Comparison of ENCODE assay signal across 8 cellular contexts in genomic region chr5:173887610-173888472, GRCh38.
DNase-seq lines count a peak whose midpoint lies in the region; ATAC-seq and TF ChIP-seq lines count a peak whose summit lies in the region.

CPEB4 (plus strand) TSS chr5:173888349; CDS start chr5:173889734, 1,385 bp downstream.

- no peaks in the 10 kb centered on the region for H4K20me1 ChIP-seq in MM.1S (ENCODE audit: insufficient read depth, low read length)

- H3K9me3 ChIP-seq in ES-I3 (ENCODE audit: control insufficient read depth, insufficient read depth, low read length) (no peaks in the 10 kb centered on the region), HAP-1 (no peaks in the 10 kb centered on the region), MM.1S (replicated peaks; ENCODE audit: insufficient read depth, low read length) (no peaks in the 10 kb centered on the region)

- H3K9me3 Mint-ChIP-seq in nephron progenitor cell, result no peaks in the 10 kb centered on the region
- peaks cover 7 to 30% of the 10 kb centered on the region in 2 donors for H3K9me3 Mint-ChIP-seq in stimulated activated naive CD8-positive, alpha-beta T cell treated with anti-CD3 and anti-CD28 coated beads, Interleukin-15, amount 100 ng/mL, for 72 hours

- H2AFZ ChIP-seq in MM.1S (ENCODE audit: low read length), result peak within 1 kb of the TSS; percentile 77

- H3K4me3 ChIP-seq in HAP-1 (peak within 1 kb of the TSS; percentile 56), MM.1S (ENCODE audit: low read length) (peak within 1 kb of the TSS; percentile 92)

- in situ Hi-C loops in HAP-1 (cut with MboI; ENCODE audit: low sequenced_read_pairs), result no loop called here

- H3K27ac Mint-ChIP-seq in nephron progenitor cell, result peak within 1 kb of the TSS; percentile 100
- H3K27ac Mint-ChIP-seq in stimulated activated naive CD8-positive, alpha-beta T cell treated with anti-CD3 and anti-CD28 coated beads, Interleukin-15, amount 100 ng/mL, for 72 hours, result peak within 1 kb of the TSS; percentile 100

- peaks cover 30% of the 10 kb centered on the region for H3K27me3 Mint-ChIP-seq in nephron progenitor cell (ENCODE audit: low read depth, poor library complexity)
- H3K27me3 Mint-ChIP-seq in stimulated activated naive CD8-positive, alpha-beta T cell treated with anti-CD3 and anti-CD28 coated beads, Interleukin-15, amount 100 ng/mL, for 72 hours, result no peaks in the 10 kb centered on the region

- peak within 1 kb of the TSS; percentile 91 for H3K4me3 Mint-ChIP-seq in nephron progenitor cell
- peak within 1 kb of the TSS; percentile 96 for H3K4me3 Mint-ChIP-seq in stimulated activated naive CD8-positive, alpha-beta T cell treated with anti-CD3 and anti-CD28 coated beads, Interleukin-15, amount 100 ng/mL, for 72 hours

- no peaks in the 10 kb centered on the region for H3K36me3 Mint-ChIP-seq in nephron progenitor cell (ENCODE audit: low read depth)

- H3K9ac ChIP-seq in ES-I3 (ENCODE audit: low read depth, low read length), result peak within 1 kb of the TSS; percentile 77
- H3K9ac ChIP-seq in MM.1S (ENCODE audit: low read length), result peak within 1 kb of the TSS; percentile 96

- H3K9me2 ChIP-seq in MM.1S (replicated peaks; ENCODE audit: insufficient read depth, low read length), result no peaks in the 10 kb centered on the region

- peak; percentile 97 to 98 for DNase-seq in HAP-1 (ENCODE audit: low spot score in 2 of 2)
- peak; percentile 99 for DNase-seq in MM.1S
- DNase-seq in SIG-M5 (lab: John Stamatoyannopoulos, UW), result peak; percentile 95
- peak; percentile 69 for DNase-seq in activated gamma-delta T cell (lab: John Stamatoyannopoulos, UW)
- peak; percentile 99 for DNase-seq in fibroblast of the conjunctiva (ENCODE audit: low read depth)
- DNase-seq in nephron progenitor cell, result peak; percentile 97
- DNase-seq in stimulated activated naive CD8-positive, alpha-beta T cell treated with anti-CD3 and anti-CD28 coated beads, Interleukin-15, amount 100 ng/mL, for 72 hours, result peak; percentile 95 to 98

- H3K36me3 ChIP-seq in ES-I3 (ENCODE audit: insufficient read depth, low read length) (no peaks in the 10 kb centered on the region; the same call in 1 of the 2 replicates), HAP-1 (replicated peaks) (no peaks in the 10 kb centered on the region), MM.1S (replicated peaks; ENCODE audit: insufficient read depth, low read length) (peaks cover 8% of the 10 kb centered on the region)

- H3K4me1 Mint-ChIP-seq in nephron progenitor cell, result peaks cover 70% of the 10 kb centered on the region
- peaks cover 77% of the 10 kb centered on the region for H3K4me1 Mint-ChIP-seq in stimulated activated naive CD8-positive, alpha-beta T cell treated with anti-CD3 and anti-CD28 coated beads, Interleukin-15, amount 100 ng/mL, for 72 hours

- peak; percentile 98 for ATAC-seq in stimulated activated naive CD8-positive, alpha-beta T cell treated with anti-CD3 and anti-CD28 coated beads, Interleukin-15, amount 100 ng/mL, for 72 hours

- peak within 1 kb of the TSS; percentile 85 for H3K27ac ChIP-seq in MM.1S (ENCODE audit: low read length)

- peak within 1 kb of the TSS; percentile 91 for H3K4me2 ChIP-seq in MM.1S (ENCODE audit: low read depth, low read length)

- peaks cover 78% of the 10 kb centered on the region for H3F3A ChIP-seq in MM.1S (ENCODE audit: insufficient read depth, low read length)

- peaks cover 9% of the 10 kb centered on the region; the same call in 1 of the 2 replicates for H3K4me1 ChIP-seq in ES-I3 (ENCODE audit: insufficient read depth, low read length)
- peaks cover 11% of the 10 kb centered on the region for H3K4me1 ChIP-seq in HAP-1
- peaks cover 42% of the 10 kb centered on the region for H3K4me1 ChIP-seq in MM.1S (ENCODE audit: low read length)

- H3K27me3 ChIP-seq in HAP-1 (ENCODE audit: low read depth) (no peaks in the 10 kb centered on the region), MM.1S (replicated peaks; ENCODE audit: insufficient read depth, low read length) (no peaks in the 10 kb centered on the region)

- H3K79me2 ChIP-seq in MM.1S (ENCODE audit: low read length), result peaks cover 68% of the 10 kb centered on the region

- TF ChIP-seq CTCF in MM.1S (IDR thresholded peaks at IDR 0.05; ENCODE audit: low read length) (no peak), nephron progenitor cell (IDR thresholded peaks at IDR 0.05) (no peak)

Comparison
In these comparisons a context has a peak if more than half of its experiments do, and no peak if none do; other contexts are left out.
1. Peak in every context shown above with its lines: DNase-seq, ATAC-seq, H3K4me3 ChIP-seq and H3K27ac ChIP-seq.